In the genomic region with DNA sequence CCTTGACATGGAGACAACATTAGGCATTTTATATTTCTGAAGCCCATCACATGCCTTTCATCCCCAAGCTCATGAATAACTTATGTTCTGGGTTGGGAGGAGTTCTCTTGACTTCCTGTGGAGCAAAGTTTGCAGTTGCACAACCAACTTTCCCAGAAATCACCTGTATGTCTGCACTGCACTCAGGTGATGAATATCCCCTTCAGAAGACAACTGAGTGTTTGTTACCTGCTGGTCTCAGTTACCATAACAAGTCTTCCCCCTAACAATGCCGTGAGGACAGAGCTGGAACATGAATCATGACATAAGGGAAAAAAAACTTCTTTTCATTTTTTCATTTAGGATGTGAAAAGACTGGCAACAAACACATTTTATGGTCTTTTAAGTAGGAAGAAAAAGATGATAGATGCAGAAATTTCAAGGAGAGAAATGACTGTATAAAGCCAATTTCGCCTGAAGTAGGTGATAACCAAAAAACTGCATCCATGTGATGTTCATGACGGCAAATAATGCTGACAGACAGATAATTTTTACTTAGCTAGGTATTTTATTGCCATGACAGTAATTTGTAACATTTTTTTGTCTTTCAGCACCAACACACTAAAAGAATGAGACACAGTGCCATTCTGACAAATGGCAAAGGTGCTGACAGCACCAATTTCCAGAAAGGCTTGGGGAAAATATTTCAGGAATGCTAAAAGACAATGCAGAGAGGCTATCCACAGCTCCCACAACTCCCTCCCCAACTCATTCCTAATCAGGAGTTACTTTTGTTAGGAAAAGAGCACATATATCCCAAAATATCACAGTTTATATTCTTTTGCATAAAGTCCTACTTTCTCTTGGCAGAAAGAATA, we compare ENCODE assay signal across 17 cellular contexts.
A peak's percentile ranks its signal among the peaks of the same experiment; 100 is the strongest.
DNase-seq lines count a peak whose midpoint lies in the region; TF ChIP-seq lines count a peak whose summit lies in the region.
"Had no signal": no experiment of that assay in that cellular context is flagged by ENCODE, and none has a peak within 500 bp of the region (broad histone marks: within the 10 kb centered on the region; RNA-seq: fewer than 3 reads in every experiment).

No MANE protein-coding gene starts in this region.

- H3K4me3 ChIP-seq in HUES6 (ENCODE audit: low read depth, low read length) (no peak overlapping the region), testis (no peak overlapping the region), tibial artery (no peak overlapping the region)
- H3K4me3 ChIP-seq: left ventricle myocardium inferior, pancreas had no signal

- H3K27me3 ChIP-seq in HUES6 (ENCODE audit: control insufficient read depth, insufficient read depth, low read length) (no peaks in the 10 kb centered on the region), testis (no peaks in the 10 kb centered on the region), tibial artery (no peaks in the 10 kb centered on the region)
- H3K27me3 ChIP-seq: pancreas had no signal

- peak; percentile 40 for DNase-seq in AG20443 (ENCODE audit: low spot score)
- peak; percentile 10 to 43 for DNase-seq in dermis microvascular lymphatic vessel endothelial cell (ENCODE audit: low read depth in 2 of 2)
- peak; percentile 20 for DNase-seq in kidney glomerular epithelial cell (lab: John Stamatoyannopoulos, UW)
- DNase-seq in NCI-H82 treated with DMSO at 0.1 percent for 48 hours (lab: John Stamatoyannopoulos, UW; ENCODE audit: unreplicated experiment), result no peak
- DNase-seq in testis, result no peak
- no peak for DNase-seq in NCI-H1092 (lab: John Stamatoyannopoulos, UW)
- DNase-seq in tibial artery, result no peak
- DNase-seq: activated CD4-positive, alpha-beta T cell treated with anti-CD3 and anti-CD28 coated beads, Interleukin-2, amount 50 U/mL, for 48 hours; activated T-cell treated with anti-CD3 and anti-CD28 coated beads, Interleukin-2, amount 50 U/mL, for 24 hours; effector memory CD4-positive, alpha-beta T cell; hypothalamus; left ventricle myocardium inferior; MV-4-11; NCI-H2081; pancreas; stimulated activated CD4-positive, alpha-beta T cell treated with anti-CD3 and anti-CD28 coated beads, Interleukin-2, amount 100 ng/mL, for 48 hours had no signal

- H3K9me3 ChIP-seq in HUES6 (ENCODE audit: control insufficient read depth, insufficient read depth, low read depth, low read length), result no peaks in the 10 kb centered on the region
- H3K9me3 ChIP-seq in testis, result no peaks in the 10 kb centered on the region
- no peaks in the 10 kb centered on the region for H3K9me3 ChIP-seq in tibial artery
- H3K9me3 ChIP-seq: left ventricle myocardium inferior, pancreas had no signal

- H3K36me3 ChIP-seq in HUES6 (ENCODE audit: control insufficient read depth, insufficient read depth, low read length) (no peaks in the 10 kb centered on the region), testis (ENCODE audit: low read depth, missing control alignments) (no peaks in the 10 kb centered on the region), tibial artery (no peaks in the 10 kb centered on the region)
- H3K36me3 ChIP-seq: left ventricle myocardium inferior, pancreas had no signal

- TF ChIP-seq POLR2A in testis (IDR thresholded peaks at IDR 0.05), result no peak

- H3K4me1 ChIP-seq in HUES6 (ENCODE audit: control insufficient read depth, insufficient read depth, low read length) (peaks cover 32% of the 10 kb centered on the region), testis (no peaks in the 10 kb centered on the region), tibial artery (no peaks in the 10 kb centered on the region)
- H3K4me1 ChIP-seq: left ventricle myocardium inferior, pancreas had no signal

- TF ChIP-seq CTCF in testis (IDR thresholded peaks at IDR 0.05) (no peak), tibial artery (IDR thresholded peaks at IDR 0.05) (no peak)

- intact Hi-C loops in testis (cut with DNase I; ENCODE audit: low total_unique reads), result no loop called here
- intact Hi-C loops in tibial artery (cut with DNase I; ENCODE audit: low total_unique reads), result no loop called here

- 64 to 71% methylated on average over 3 of the region's 3 CpGs for WGBS in testis, 2 donors

- H3K27ac ChIP-seq in HUES6 (ENCODE audit: low read depth, low read length) (peak overlapping the region; percentile 47; the same call in 1 of the 2 replicates), testis (no peak overlapping the region), tibial artery (no peak overlapping the region)
- H3K27ac ChIP-seq: left ventricle myocardium inferior, pancreas had no signal

- no peak overlapping the region for H3K9ac ChIP-seq in HUES6 (ENCODE audit: low read length)

Comparison
In these comparisons a context has a peak if more than half of its experiments do, and no peak if none do; other contexts are left out.
1. DNase-seq: peak in AG20443 (single experiment), dermis microvascular lymphatic vessel endothelial cell (2 of 2) and kidney glomerular epithelial cell (single experiment); none in NCI-H82 treated with DMSO at 0.1 percent for 48 hours (single experiment), testis (single experiment), NCI-H1092 (single experiment) and tibial artery (0 of 2).